Comparison of ENCODE assay signal across 1 cellular context in the genomic region with DNA sequence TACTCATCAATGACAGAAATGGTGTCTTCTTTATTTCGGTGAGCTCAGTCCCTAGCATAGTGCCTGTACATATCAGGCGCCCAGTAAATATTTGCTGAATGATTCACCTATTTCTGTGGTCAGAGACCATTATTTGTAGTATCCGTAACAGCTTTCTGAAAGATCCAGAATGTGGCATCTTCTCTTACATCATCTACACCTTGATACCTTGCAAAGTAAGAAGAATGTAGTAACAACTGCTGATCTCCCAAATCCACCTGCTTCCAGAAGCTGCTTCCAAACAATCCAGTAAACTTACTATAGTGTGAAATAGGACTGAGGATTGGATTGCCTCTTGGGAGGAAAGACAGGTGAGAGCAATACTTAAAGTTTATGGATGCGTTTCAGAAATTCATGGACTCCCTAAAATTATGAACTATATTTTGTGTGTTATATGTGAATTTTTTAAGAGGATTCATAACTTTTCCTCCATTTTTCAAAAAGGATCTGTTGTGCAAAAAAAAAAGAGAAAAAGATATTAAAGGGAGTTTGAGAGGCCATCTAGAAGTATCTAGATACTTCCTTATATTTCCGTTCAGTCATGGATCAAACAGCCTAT.
TF ChIP-seq lines count a peak whose summit lies in the region.

No MANE protein-coding gene starts in this region.

TF ChIP-seq in K562, 482 proteins besides CTCF, POLR2A, EP300 and RAD21 (continued from another document):
- TF ChIP-seq, protein P1, sequence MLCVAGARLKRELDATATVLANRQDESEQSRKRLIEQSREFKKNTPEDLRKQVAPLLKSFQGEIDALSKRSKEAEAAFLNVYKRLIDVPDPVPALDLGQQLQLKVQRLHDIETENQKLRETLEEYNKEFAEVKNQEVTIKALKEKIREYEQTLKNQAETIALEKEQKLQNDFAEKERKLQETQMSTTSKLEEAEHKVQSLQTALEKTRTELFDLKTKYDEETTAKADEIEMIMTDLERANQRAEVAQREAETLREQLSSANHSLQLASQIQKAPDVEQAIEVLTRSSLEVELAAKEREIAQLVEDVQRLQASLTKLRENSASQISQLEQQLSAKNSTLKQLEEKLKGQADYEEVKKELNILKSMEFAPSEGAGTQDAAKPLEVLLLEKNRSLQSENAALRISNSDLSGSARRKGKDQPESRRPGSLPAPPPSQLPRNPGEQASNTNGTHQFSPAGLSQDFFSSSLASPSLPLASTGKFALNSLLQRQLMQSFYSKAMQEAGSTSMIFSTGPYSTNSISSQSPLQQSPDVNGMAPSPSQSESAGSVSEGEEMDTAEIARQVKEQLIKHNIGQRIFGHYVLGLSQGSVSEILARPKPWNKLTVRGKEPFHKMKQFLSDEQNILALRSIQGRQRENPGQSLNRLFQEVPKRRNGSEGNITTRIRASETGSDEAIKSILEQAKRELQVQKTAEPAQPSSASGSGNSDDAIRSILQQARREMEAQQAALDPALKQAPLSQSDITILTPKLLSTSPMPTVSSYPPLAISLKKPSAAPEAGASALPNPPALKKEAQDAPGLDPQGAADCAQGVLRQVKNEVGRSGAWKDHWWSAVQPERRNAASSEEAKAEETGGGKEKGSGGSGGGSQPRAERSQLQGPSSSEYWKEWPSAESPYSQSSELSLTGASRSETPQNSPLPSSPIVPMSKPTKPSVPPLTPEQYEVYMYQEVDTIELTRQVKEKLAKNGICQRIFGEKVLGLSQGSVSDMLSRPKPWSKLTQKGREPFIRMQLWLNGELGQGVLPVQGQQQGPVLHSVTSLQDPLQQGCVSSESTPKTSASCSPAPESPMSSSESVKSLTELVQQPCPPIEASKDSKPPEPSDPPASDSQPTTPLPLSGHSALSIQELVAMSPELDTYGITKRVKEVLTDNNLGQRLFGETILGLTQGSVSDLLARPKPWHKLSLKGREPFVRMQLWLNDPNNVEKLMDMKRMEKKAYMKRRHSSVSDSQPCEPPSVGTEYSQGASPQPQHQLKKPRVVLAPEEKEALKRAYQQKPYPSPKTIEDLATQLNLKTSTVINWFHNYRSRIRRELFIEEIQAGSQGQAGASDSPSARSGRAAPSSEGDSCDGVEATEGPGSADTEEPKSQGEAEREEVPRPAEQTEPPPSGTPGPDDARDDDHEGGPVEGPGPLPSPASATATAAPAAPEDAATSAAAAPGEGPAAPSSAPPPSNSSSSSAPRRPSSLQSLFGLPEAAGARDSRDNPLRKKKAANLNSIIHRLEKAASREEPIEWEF (CRISPR knock-in tag; IDR thresholded peaks at IDR 0.05): no peak
- TF ChIP-seq JUND (IDR thresholded peaks at IDR 0.05; ENCODE audit: borderline replicate concordance, low read depth, low read length) (0 out of 2 replicates have a peak, but pooled peaks have one; percentile 5), JUND (tag; IDR thresholded peaks at IDR 0.05; ENCODE audit: borderline replicate concordance, low read depth, low read length) (no peak), CEBPG (CRISPR knock-in tag; IDR thresholded peaks at IDR 0.05) (no peak), CEBPG (tag; conservative IDR thresholded peaks at IDR 0.05 in 1 of 2, IDR thresholded peaks at IDR 0.05 in 1 of 2) (peak in 1 of 2 experiments; percentile 59; a peak in 2 of 4 replicates), FOSL1 (tag; conservative IDR thresholded peaks at IDR 0.05) (peak; percentile 48; the same call in 1 of the 2 replicates), SMARCE1 (IDR thresholded peaks at IDR 0.05) (0 out of 2 replicates have a peak, but pooled peaks have one; percentile 10), KDM1A (IDR thresholded peaks at IDR 0.05) (peak in 1 of 2 experiments; percentile 29; a peak in 1 of 4 replicates), SIRT6 (IDR thresholded peaks at IDR 0.05; ENCODE audit: low read depth, low read length) (no peak)
- TF ChIP-seq, protein P2, sequence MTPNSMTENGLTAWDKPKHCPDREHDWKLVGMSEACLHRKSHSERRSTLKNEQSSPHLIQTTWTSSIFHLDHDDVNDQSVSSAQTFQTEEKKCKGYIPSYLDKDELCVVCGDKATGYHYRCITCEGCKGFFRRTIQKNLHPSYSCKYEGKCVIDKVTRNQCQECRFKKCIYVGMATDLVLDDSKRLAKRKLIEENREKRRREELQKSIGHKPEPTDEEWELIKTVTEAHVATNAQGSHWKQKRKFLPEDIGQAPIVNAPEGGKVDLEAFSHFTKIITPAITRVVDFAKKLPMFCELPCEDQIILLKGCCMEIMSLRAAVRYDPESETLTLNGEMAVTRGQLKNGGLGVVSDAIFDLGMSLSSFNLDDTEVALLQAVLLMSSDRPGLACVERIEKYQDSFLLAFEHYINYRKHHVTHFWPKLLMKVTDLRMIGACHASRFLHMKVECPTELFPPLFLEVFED (CRISPR knock-in tag; conservative IDR thresholded peaks at IDR 0.05): no peak
